ENCODE assay signal across 18 cellular contexts in genomic region chr1:57312869-57313268, GRCh38.
A peak's percentile ranks its signal among the peaks of the same experiment; 100 is the strongest.
DNase-seq lines count a peak whose midpoint lies in the region; TF ChIP-seq lines count a peak whose summit lies in the region.
"Had no signal": no experiment of that assay in that cellular context is flagged by ENCODE, and none has a peak within 500 bp of the region (broad histone marks: within the 10 kb centered on the region; RNA-seq: fewer than 3 reads in every experiment).

No MANE protein-coding gene starts in this region.

- H3K27ac ChIP-seq in angular gyrus (ENCODE audit: low read depth, low read length) (peak overlapping the region; percentile 2), dorsolateral prefrontal cortex (peak overlapping the region in 41 of 59 donors; percentile 3 to 87 (median 48)), stomach (no peak overlapping the region)
- H3K27ac ChIP-seq: HL-60 had no signal

- H3K36me3 ChIP-seq in stomach (no peaks in the 10 kb centered on the region), HAP-1 (replicated peaks) (no peaks in the 10 kb centered on the region)
- H3K36me3 ChIP-seq: BE2C had no signal

- H3K4me1 ChIP-seq in stomach (no peaks in the 10 kb centered on the region), HAP-1 (no peaks in the 10 kb centered on the region)
- H3K4me1 ChIP-seq: BE2C had no signal

- no peak for TF ChIP-seq CTCF in dorsolateral prefrontal cortex (IDR thresholded peaks at IDR 0.05 in 54 of 56, conservative IDR thresholded peaks at IDR 0.05 in 2 of 56; ENCODE audit: low read depth in 1 of 56, partially characterized antibody in 56 of 56)
- TF ChIP-seq CTCF in stomach (IDR thresholded peaks at IDR 0.05) = no peak

- no peak for TF ChIP-seq POLR2A in stomach (IDR thresholded peaks at IDR 0.05)

- H3K4me3 ChIP-seq in dorsolateral prefrontal cortex = no peak overlapping the region
- H3K4me3 ChIP-seq in stomach = no peak overlapping the region
- H3K4me3 ChIP-seq in HAP-1 = no peak overlapping the region

- in situ Hi-C loops in HAP-1 (cut with MboI; ENCODE audit: low sequenced_read_pairs) = no loop called here

- 84 to 93% (median 88%) methylated on average over 7 of the region's 7 CpGs for WGBS in stomach, 5 donors

- H3K9me3 ChIP-seq in stomach (no peaks in the 10 kb centered on the region), HAP-1 (no peaks in the 10 kb centered on the region)
- H3K9me3 ChIP-seq: BE2C had no signal

- TF ChIP-seq EP300 in stomach (IDR thresholded peaks at IDR 0.05) = no peak

- DNase-seq in dorsolateral prefrontal cortex = peak in 2 of 10 donors; percentile 24 to 77
- DNase-seq in middle frontal gyrus (ENCODE audit: extremely low spot score, low spot score) = peak; percentile 22
- no peak for DNase-seq in stomach
- DNase-seq in HAP-1 (ENCODE audit: low spot score in 2 of 2) = no peak
- DNase-seq in NCI-H187 treated with DMSO at 0.1 percent for 48 hours (lab: John Stamatoyannopoulos, UW) = no peak
- DNase-seq in NCI-H524 (lab: John Stamatoyannopoulos, UW) = no peak
- DNase-seq: BE2C; CD4-positive, CD25-positive, alpha-beta regulatory T cell; CD8-positive, alpha-beta memory T cell; COR-L47; DMS 273 treated with DMSO at 0.1 percent for 48 hours; DMS53; DND-41; EL; HCEC 1CT; IMR-90 had no signal

- intact Hi-C loops in dorsolateral prefrontal cortex (cut with DNase I) = no loop called here
- intact Hi-C loops in stomach (cut with DNase I; ENCODE audit: low total_unique reads) = no loop called here

- H3K27me3 ChIP-seq in dorsolateral prefrontal cortex (no peaks in the 10 kb centered on the region), stomach (no peaks in the 10 kb centered on the region), HAP-1 (ENCODE audit: low read depth) (no peaks in the 10 kb centered on the region)
- H3K27me3 ChIP-seq: BE2C had no signal

Comparison
In these comparisons a context has a peak if more than half of its experiments do, and no peak if none do; other contexts are left out.
1. H3K27ac ChIP-seq: peak in angular gyrus (single experiment) and dorsolateral prefrontal cortex (41 of 59); none in stomach (0 of 5).